In the genomic region with DNA sequence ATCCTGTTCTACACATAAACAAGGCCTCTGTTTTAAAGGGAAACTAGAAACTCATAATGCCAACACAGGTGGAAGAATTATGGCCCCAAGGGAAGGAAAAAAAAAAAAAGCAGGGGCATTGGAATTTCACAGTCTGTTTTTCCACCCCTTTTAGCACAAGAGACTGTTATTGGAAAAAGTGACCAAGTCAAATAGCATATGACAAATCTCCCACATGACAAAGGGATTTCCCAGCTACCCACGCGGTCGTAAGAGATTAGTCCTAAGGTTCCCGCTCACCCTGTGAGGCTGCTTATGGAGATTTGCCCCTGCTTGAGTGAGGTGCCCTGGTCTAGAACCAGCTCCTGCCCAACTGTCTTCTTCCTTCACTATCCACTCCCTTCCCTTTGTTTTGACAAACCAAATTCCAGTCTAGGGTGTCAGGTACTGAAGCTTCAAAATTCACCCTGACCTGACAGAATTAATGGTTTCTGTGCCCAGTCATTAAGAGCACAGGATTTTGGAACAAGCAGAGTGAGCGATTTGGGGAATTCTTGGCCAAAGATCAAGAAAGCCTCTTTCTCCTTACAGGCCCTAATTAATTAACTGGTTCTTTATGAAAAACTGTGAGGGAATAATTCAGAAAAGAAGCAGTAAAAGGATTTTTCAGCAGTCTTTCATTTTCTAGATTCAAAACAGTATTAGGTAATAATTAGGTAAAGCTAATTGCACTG, we compare ENCODE assay signal across 12 cellular contexts.
DNase-seq lines count a peak whose midpoint lies in the region; ATAC-seq and TF ChIP-seq lines count a peak whose summit lies in the region.
"Had no signal": no experiment of that assay in that cellular context is flagged by ENCODE, and none has a peak within 500 bp of the region (broad histone marks: within the 10 kb centered on the region; RNA-seq: fewer than 3 reads in every experiment).

No MANE protein-coding gene starts in this region.

- no peak overlapping the region for H3K27ac Mint-ChIP-seq in Caco-2 (ENCODE audit: unreplicated experiment)
- H3K27ac Mint-ChIP-seq: CD4-positive, CD25-positive, alpha-beta regulatory T cell had no signal

- no TSS peak for BruUV-seq in Caco-2 (replicated peaks; lab: Mats Ljungman, UMichigan)

- no peaks in the 10 kb centered on the region for H3K4me1 Mint-ChIP-seq in Caco-2 (ENCODE audit: low read depth, unreplicated experiment)
- H3K4me1 Mint-ChIP-seq: CD4-positive, CD25-positive, alpha-beta regulatory T cell had no signal

- no peaks in the 10 kb centered on the region for H3K9me3 Mint-ChIP-seq in Caco-2 (ENCODE audit: unreplicated experiment)

- no peaks in the 10 kb centered on the region for H3K27me3 ChIP-seq in Caco-2 (replicated peaks; ENCODE audit: control insufficient read depth, insufficient read depth, low read length)

- TF ChIP-seq CTCF in retinal pigment epithelial cell (conservative IDR thresholded peaks at IDR 0.05; ENCODE audit: low read depth, low read length) (no peak), Caco-2 (IDR thresholded peaks at IDR 0.05; ENCODE audit: insufficient read depth in 1 of 2, low read depth in 1 of 2, low read length in 1 of 2, severe bottlenecking in 1 of 2, unreplicated experiment in 1 of 2) (no peak)

- ATAC-seq in GM19467 (IDR thresholded peaks at IDR 0.05; ENCODE audit: unreplicated experiment), result no peak

- H3K4me3 ChIP-seq in retinal pigment epithelial cell (ENCODE audit: low read length) (no peak overlapping the region), Caco-2 (ENCODE audit: low read depth, low read length) (no peak overlapping the region)

- H3K4me1 ChIP-seq in Caco-2, result no peaks in the 10 kb centered on the region

- POLR2A ChIA-PET in Caco-2 (lab: Charles Lee), result no interaction called here

- peaks cover 6% of the 10 kb centered on the region for H3K36me3 Mint-ChIP-seq in Caco-2 (ENCODE audit: insufficient read depth, unreplicated experiment)
- H3K36me3 Mint-ChIP-seq: CD4-positive, CD25-positive, alpha-beta regulatory T cell had no signal

- no peaks in the 10 kb centered on the region for H3K27me3 Mint-ChIP-seq in Caco-2 (ENCODE audit: insufficient read depth, unreplicated experiment)

- DNase-seq in AG20443 (ENCODE audit: low spot score) (peak; percentile 17), NCI-H2171 treated with DMSO at 0.1 percent for 48 hours (lab: John Stamatoyannopoulos, UW) (peak; percentile 46), dermis microvascular lymphatic vessel endothelial cell (ENCODE audit: low read depth in 2 of 2) (peak; percentile 80 to 99), retinal pigment epithelial cell (ENCODE audit: low read depth) (peak; percentile 78), LoVo (ENCODE audit: low spot score) (no peak), GM19238 (ENCODE audit: insufficient read length, low spot score) (no peak), Caco-2 (no peak)
- DNase-seq: activated CD8-positive, alpha-beta memory T cell treated with anti-CD3 and anti-CD28 coated beads, Interleukin-2, amount 50 U/mL, for 48 hours; CD4-positive, CD25-positive, alpha-beta regulatory T cell; effector CD8-positive, alpha-beta T cell; NCI-H524 treated with DMSO at 0.1 percent for 48 hours had no signal

- H3K4me3 Mint-ChIP-seq in Caco-2 (ENCODE audit: unreplicated experiment), result no peak overlapping the region
- H3K4me3 Mint-ChIP-seq: CD4-positive, CD25-positive, alpha-beta regulatory T cell had no signal

- H3K36me3 ChIP-seq in Caco-2 (ENCODE audit: control insufficient read depth, insufficient read depth, low read length), result no peaks in the 10 kb centered on the region

- intact Hi-C loops in Caco-2 (cut with micrococcal nuclease; ENCODE audit: unreplicated experiment), result no loop called here

- CTCF ChIA-PET in Caco-2 (lab: Charles Lee), result interaction anchor here (0.8 kb wide), 1 partner anchor 23 kb away, joined by 3 read pairs; no protein-coding TSS in a partner anchor

- H3K9me3 ChIP-seq in Caco-2, result no peaks in the 10 kb centered on the region

Comparison
In these comparisons a context has a peak if more than half of its experiments do, and no peak if none do; other contexts are left out.
1. DNase-seq: peak in AG20443 (single experiment), NCI-H2171 treated with DMSO at 0.1 percent for 48 hours (single experiment), dermis microvascular lymphatic vessel endothelial cell (2 of 2) and retinal pigment epithelial cell (single experiment); none in LoVo (single experiment), GM19238 (single experiment) and Caco-2 (0 of 2).